10 cellular contexts compared by ENCODE assay signal in genomic region chr17:66507982-66508760, GRCh38.
DNase-seq lines count a peak whose midpoint lies in the region; ATAC-seq, FAIRE-seq and TF ChIP-seq lines count a peak whose summit lies in the region.
"Had no signal": no experiment of that assay in that cellular context is flagged by ENCODE, and none has a peak within 500 bp of the region (broad histone marks: within the 10 kb centered on the region; RNA-seq: fewer than 3 reads in every experiment).

No MANE protein-coding gene starts in this region.

- no peak overlapping the region for H4K91ac ChIP-seq in H1 (replicated peaks; ENCODE audit: insufficient read length, low read length)

- no TSS peak for BruUV-seq in Caco-2 (replicated peaks; lab: Mats Ljungman, UMichigan)

- H4K20me1 ChIP-seq in H1 (replicated peaks in 1 of 2; ENCODE audit: control insufficient read depth in 1 of 2, insufficient read depth in 2 of 2, low read length in 2 of 2) = no peaks in the 10 kb centered on the region

- no peak overlapping the region for H3K4me2 ChIP-seq in H1 (ENCODE audit: insufficient read depth in 1 of 2, low read depth in 2 of 2, low read length in 2 of 2)

- CTCF ChIA-PET in Caco-2 (lab: Charles Lee) = no interaction called here
- CTCF ChIA-PET in RWPE1 (lab: Yijun Ruan, JAX) = no interaction called here
- CTCF ChIA-PET in H1 (lab: Charles Lee; ENCODE audit: partially characterized antibody) = interaction anchor here (0.8 to 1.0 kb wide), 2 partner anchors 9 to 58 kb away, joined by 3 to 4 read pairs; no protein-coding TSS in a partner anchor

- no peak overlapping the region for H3K4ac ChIP-seq in H1 (replicated peaks; ENCODE audit: insufficient read length, low read depth, low read length)

- no peak overlapping the region for H4K8ac ChIP-seq in H1 (ENCODE audit: extremely low read depth, insufficient read depth, low read length)

- H3K27me3 ChIP-seq in Caco-2 (replicated peaks; ENCODE audit: control insufficient read depth, insufficient read depth, low read length) = no peaks in the 10 kb centered on the region
- H3K27me3 ChIP-seq in H1 (replicated peaks in 1 of 4; ENCODE audit: control insufficient read depth in 3 of 4, extremely low read depth in 1 of 4, insufficient read depth in 3 of 4, low read length in 3 of 4) = no peaks in the 10 kb centered on the region
- H3K27me3 ChIP-seq in psoas muscle (ENCODE audit: insufficient read depth in 3 of 3, low read length in 2 of 3) = no peaks in the 10 kb centered on the region
- H3K27me3 ChIP-seq: heart right ventricle had no signal

- H3K9me3 ChIP-seq in Caco-2 (no peaks in the 10 kb centered on the region), H1 (ENCODE audit: insufficient read depth in 2 of 2, low read depth in 1 of 2, low read length in 1 of 2) (no peaks in the 10 kb centered on the region), psoas muscle (no peaks in the 10 kb centered on the region)
- H3K9me3 ChIP-seq: heart right ventricle had no signal

- no peaks in the 10 kb centered on the region for H3K9me3 Mint-ChIP-seq in Caco-2 (ENCODE audit: unreplicated experiment)

- no peak overlapping the region for H2BK5ac ChIP-seq in H1 (ENCODE audit: low read depth, low read length)

- H2BK12ac ChIP-seq in H1 (ENCODE audit: low read depth, low read length) = peak overlapping the region; percentile 10; the same call in 1 of the 2 replicates

- H2BK20ac ChIP-seq in H1 (ENCODE audit: low read length) = no peak overlapping the region

- no peak for ATAC-seq in psoas muscle

- H3K23ac ChIP-seq in H1 (ENCODE audit: insufficient read length) = no peak overlapping the region

- no peak overlapping the region for H3K9ac ChIP-seq in H1 (replicated peaks in 1 of 4; ENCODE audit: extremely low read depth in 1 of 4, low read depth in 3 of 4, low read length in 3 of 4)

- TF ChIP-seq POLR2A in H1 (IDR thresholded peaks at IDR 0.05; ENCODE audit: control extremely low read depth in 1 of 2, low read depth in 2 of 2, low read length in 2 of 2) = no peak

- TF ChIP-seq RAD21 in H1 (IDR thresholded peaks at IDR 0.05 in 1 of 2, conservative IDR thresholded peaks at IDR 0.05 in 1 of 2; ENCODE audit: low read depth in 2 of 2, low read length in 2 of 2) = no peak

- peak overlapping the region; percentile 2 for H3K27ac Mint-ChIP-seq in Caco-2 (ENCODE audit: unreplicated experiment)

- H3K36me3 Mint-ChIP-seq in Caco-2 (ENCODE audit: insufficient read depth, unreplicated experiment) = no peaks in the 10 kb centered on the region

- H3K27me3 Mint-ChIP-seq in Caco-2 (ENCODE audit: insufficient read depth, unreplicated experiment) = no peaks in the 10 kb centered on the region

- TF ChIP-seq EP300 in H1 (IDR thresholded peaks at IDR 0.05; ENCODE audit: borderline replicate concordance in 1 of 2, low read depth in 2 of 2, low read length in 2 of 2) = no peak

- H3K4me1 ChIP-seq in Caco-2 = peaks cover 4% of the 10 kb centered on the region; the same call in 1 of the 2 replicates
- peaks cover 0 to 3% (median 0%) of the 10 kb centered on the region in 4 experiments; a peak in 1 of 7 replicates for H3K4me1 ChIP-seq in H1 (replicated peaks in 1 of 4; ENCODE audit: control insufficient read depth in 3 of 4, insufficient read depth in 4 of 4, low read length in 3 of 4)
- H3K4me1 ChIP-seq in psoas muscle = peaks cover 13% of the 10 kb centered on the region

- H3K18ac ChIP-seq in H1 (ENCODE audit: extremely low read depth, low read length) = no peak overlapping the region

- no peak overlapping the region for H2AK5ac ChIP-seq in H1 (ENCODE audit: low read depth, low read length)

- POLR2A ChIA-PET in Caco-2 (lab: Charles Lee) (no interaction called here), RWPE1 (lab: Yijun Ruan, JAX; ENCODE audit: low non-redundant PET) (no interaction called here), H1 (lab: Charles Lee; ENCODE audit: partially characterized antibody) (no interaction called here)

- H3K79me1 ChIP-seq in H1 (ENCODE audit: low read depth, low read length) = no peaks in the 10 kb centered on the region

- no peak for TF ChIP-seq CTCF in Caco-2 (IDR thresholded peaks at IDR 0.05; ENCODE audit: insufficient read depth in 1 of 2, low read depth in 1 of 2, low read length in 1 of 2, severe bottlenecking in 1 of 2, unreplicated experiment in 1 of 2)
- no peak for TF ChIP-seq CTCF in RWPE1 (conservative IDR thresholded peaks at IDR 0.05; ENCODE audit: low read depth)
- TF ChIP-seq CTCF in H1 (IDR thresholded peaks at IDR 0.05; ENCODE audit: control extremely low read depth in 1 of 3, insufficient read depth in 1 of 3, low read depth in 1 of 3, low read length in 3 of 3) = no peak
- no peak for TF ChIP-seq CTCF in psoas muscle (IDR thresholded peaks at IDR 0.05)

- no peaks in the 10 kb centered on the region for H3K36me3 ChIP-seq in Caco-2 (ENCODE audit: control insufficient read depth, insufficient read depth, low read length)
- H3K36me3 ChIP-seq in H1 (ENCODE audit: control insufficient read depth in 2 of 4, insufficient read depth in 4 of 4, low read length in 3 of 4) = no peaks in the 10 kb centered on the region
- no peaks in the 10 kb centered on the region for H3K36me3 ChIP-seq in psoas muscle (ENCODE audit: insufficient read depth in 1 of 2, low read depth in 1 of 2)
- H3K36me3 ChIP-seq: heart right ventricle had no signal

- peak overlapping the region; percentile 84 for H3K27ac ChIP-seq in RWPE1
- H3K27ac ChIP-seq in H1 (ENCODE audit: low read depth, low read length) = no peak overlapping the region
- H3K27ac ChIP-seq in psoas muscle = peak overlapping the region; percentile 14

- H3K79me2 ChIP-seq in H1 (ENCODE audit: control insufficient read depth in 1 of 2, insufficient read depth in 2 of 2, low read length in 2 of 2) = no peaks in the 10 kb centered on the region

- no peaks in the 10 kb centered on the region for H3K23me2 ChIP-seq in H1 (ENCODE audit: low read depth, low read length)

- no peak overlapping the region for H3K4me3 ChIP-seq in Caco-2 (ENCODE audit: low read depth, low read length)
- no peak overlapping the region for H3K4me3 ChIP-seq in H1 (ENCODE audit: extremely low read depth in 1 of 4, insufficient read depth in 2 of 4, low read depth in 3 of 4, low read length in 4 of 4)
- no peak overlapping the region for H3K4me3 ChIP-seq in psoas muscle
- H3K4me3 ChIP-seq: heart right ventricle had no signal

- H3K56ac ChIP-seq in H1 (replicated peaks; ENCODE audit: insufficient read length, low read depth, low read length) = no peak overlapping the region

- intact Hi-C loops in Caco-2 (cut with micrococcal nuclease; ENCODE audit: unreplicated experiment) = no loop called here
- intact Hi-C loops in psoas muscle (cut with DNase I) = no loop called here

- WGBS in H1 (ENCODE audit: extremely low coverage in 1 of 2, insufficient coverage in 1 of 2, insufficient read length in 1 of 2, insufficient replicate concordance in 2 of 2, low coverage in 1 of 2, low lambda C conversion rate in 2 of 2, missing lambda C conversion rate in 1 of 2), 2 experiments = 90% methylated on average over 10 of the region's 10 CpGs; no CpG with 5 or more reads in 1 of the 2 experiments
- WGBS in psoas muscle, 3 donors = 86 to 90% (median 90%) methylated on average over 10 of the region's 10 CpGs

- no peak overlapping the region for H3K4me3 Mint-ChIP-seq in Caco-2 (ENCODE audit: unreplicated experiment)

- no peak overlapping the region for H2BK15ac ChIP-seq in H1 (ENCODE audit: low read length)

- H2AFZ ChIP-seq in H1 (ENCODE audit: low read length) = no peak overlapping the region

- DNase-seq in Caco-2 (no peak), RWPE1 (ENCODE audit: low spot score) (no peak), H1 (ENCODE audit: low read depth in 1 of 2, low spot score in 2 of 2) (no peak), psoas muscle (no peak), NCI-H1417 treated with DMSO at 0.1 percent for 48 hours (lab: John Stamatoyannopoulos, UW) (no peak), inferior parietal cortex (ENCODE audit: extremely low spot score) (no peak), cerebellar cortex (ENCODE audit: low spot score) (no peak), NCI-H524 treated with DMSO at 0.1 percent for 48 hours (lab: John Stamatoyannopoulos, UW) (no peak)
- DNase-seq: cortex of kidney, heart right ventricle had no signal

- no peak overlapping the region for H4K5ac ChIP-seq in H1 (ENCODE audit: insufficient read length, low read depth, low read length)

- H3K4me1 Mint-ChIP-seq in Caco-2 (ENCODE audit: low read depth, unreplicated experiment) = peaks cover 7% of the 10 kb centered on the region

- no peak for FAIRE-seq in H1 (lab: Jason Lieb, UNC)

- H3K14ac ChIP-seq in H1 (ENCODE audit: insufficient read length) = no peak overlapping the region

- H2BK120ac ChIP-seq in H1 (replicated peaks; ENCODE audit: low read depth, low read length) = no peak overlapping the region

TF ChIP-seq in H1, 55 proteins besides CTCF, POLR2A, EP300 and RAD21:
- TF ChIP-seq SP4 (IDR thresholded peaks at IDR 0.05; ENCODE audit: low read length) (no peak), POLR2AphosphoS5 (IDR thresholded peaks at IDR 0.05; ENCODE audit: low read depth, low read length) (no peak), GTF2F1 (IDR thresholded peaks at IDR 0.05; ENCODE audit: borderline replicate concordance, low read depth, low read length) (no peak), ASH2L (IDR thresholded peaks at IDR 0.05; ENCODE audit: low read length) (no peak), CREB1 (IDR thresholded peaks at IDR 0.05) (no peak), TEAD4 (IDR thresholded peaks at IDR 0.05; ENCODE audit: low read depth, low read length) (no peak), TBP (IDR thresholded peaks at IDR 0.05; ENCODE audit: low read depth, low read length) (no peak), CEBPB (IDR thresholded peaks at IDR 0.05; ENCODE audit: low read depth, low read length) (no peak), CTBP2 (IDR thresholded peaks at IDR 0.05; ENCODE audit: borderline replicate concordance, insufficient read depth, insufficient read length, low read length) (no peak), RNF2 (IDR thresholded peaks at IDR 0.05; ENCODE audit: borderline replicate concordance, low read depth, low read length, missing control alignments, poor library complexity, severe bottlenecking) (no peak), YY1 (IDR thresholded peaks at IDR 0.05; ENCODE audit: low read depth, low read length) (no peak), KDM1A (IDR thresholded peaks at IDR 0.05; ENCODE audit: borderline replicate concordance, low read length) (no peak), CHD2 (IDR thresholded peaks at IDR 0.05; ENCODE audit: low read length) (no peak), ATF3 (IDR thresholded peaks at IDR 0.05; ENCODE audit: insufficient read depth, low read depth, low read length) (no peak), SIRT6 (IDR thresholded peaks at IDR 0.05; ENCODE audit: low read length) (no peak), CHD1 (IDR thresholded peaks at IDR 0.05; ENCODE audit: low read depth, low read length) (no peak), MAFK (IDR thresholded peaks at IDR 0.05; ENCODE audit: low read depth, low read length) (no peak)
TF ChIP-seq in H1: peak in this region for 0.
